8 cellular contexts compared by ENCODE assay signal in genomic region chr1:146050652-146050963, GRCh38. TPM values are rescaled to one million over a fixed set of nuclear protein-coding genes. Genes with fewer than 3 reads are reported as not detected.
DNase-seq lines count a peak whose midpoint lies in the region; ATAC-seq and TF ChIP-seq lines count a peak whose summit lies in the region.
"Not testable (repeated sequence)": the region's sequence is repeated elsewhere in the genome, so short reads cannot be mapped to it uniquely, and the experiment has no call there.
"Had no signal": no experiment of that assay in that cellular context is flagged by ENCODE, and none has a peak within 500 bp of the region (broad histone marks: within the 10 kb centered on the region; RNA-seq: fewer than 3 reads in every experiment).

No MANE protein-coding gene starts in this region.

- H3K18ac ChIP-seq in mesenchymal stem cell (ENCODE audit: low read depth in 1 of 2, low read length in 2 of 2), result not testable (repeated sequence)

- peaks cover 20% of the 10 kb centered on the region for H3F3A ChIP-seq in MM.1S (ENCODE audit: insufficient read depth, low read length)

- not testable (repeated sequence) for H2BK15ac ChIP-seq in mesenchymal stem cell (ENCODE audit: low read depth, poor library complexity, severe bottlenecking)

- not testable (repeated sequence) for H3K9me3 ChIP-seq in CD4-positive, alpha-beta T cell (ENCODE audit: control insufficient read depth, low read length); MM.1S (replicated peaks; ENCODE audit: insufficient read depth, low read length); colonic mucosa; mesenchymal stem cell (ENCODE audit: control insufficient read depth, low read length); psoas muscle

- not testable (repeated sequence) for H2AFZ ChIP-seq in MM.1S (ENCODE audit: low read length); mesenchymal stem cell (ENCODE audit: low read depth, low read length)

- H3K4me3 ChIP-seq in MM.1S (ENCODE audit: low read length); colonic mucosa; mesenchymal stem cell (ENCODE audit: insufficient read depth in 1 of 2, low read depth in 1 of 2, low read length in 2 of 2); psoas muscle: not testable (repeated sequence)

- 80% methylated on average over 1 of the region's 3 CpGs for WGBS in mesenchymal stem cell
- WGBS in psoas muscle, 3 donors, result 55 to 69% (median 62%) methylated on average over 3 of the region's 3 CpGs

- H3K36me3 ChIP-seq in MM.1S (replicated peaks; ENCODE audit: insufficient read depth, low read length); colonic mucosa; mesenchymal stem cell (ENCODE audit: control insufficient read depth in 1 of 2, insufficient read depth in 2 of 2, low read depth in 1 of 2, low read length in 2 of 2); psoas muscle (ENCODE audit: insufficient read depth in 1 of 2, low read depth in 1 of 2): not testable (repeated sequence)

- not testable (repeated sequence) for H4K20me1 ChIP-seq in MM.1S (ENCODE audit: insufficient read depth, low read length)

- H2AK5ac ChIP-seq in mesenchymal stem cell (ENCODE audit: low read length, severe bottlenecking), result not testable (repeated sequence)

- H3K27me3 Mint-ChIP-seq in CD4-positive, alpha-beta T cell; T-helper 2 cell treated with Interferon-gamma antibody and Interleukin-4, amounts not matched to agents 5 μg/mL and 100 μg/mL, for 36 hours (ENCODE audit: low read depth); activated T-helper 17 cell treated with anti-CD3 and anti-CD28 coated beads, Interleukin-2, amount 50 U/mL, for 72 hours: not testable (repeated sequence)

- intact Hi-C loops in CD4-positive, alpha-beta T cell (cut with DNase I, micrococcal nuclease); colonic mucosa (cut with DNase I); psoas muscle (cut with DNase I): not testable (repeated sequence)

- H3K4me1 ChIP-seq in MM.1S (ENCODE audit: low read length); colonic mucosa; psoas muscle: not testable (repeated sequence)
- H3K4me1 ChIP-seq in mesenchymal stem cell (ENCODE audit: control insufficient read depth, insufficient read depth, low read depth, low read length), result peaks cover 10% of the 10 kb centered on the region

- TF ChIP-seq CTCF in CD4-positive, alpha-beta T cell (IDR thresholded peaks at IDR 0.05); MM.1S (IDR thresholded peaks at IDR 0.05; ENCODE audit: low read length); colonic mucosa (IDR thresholded peaks at IDR 0.05); psoas muscle (IDR thresholded peaks at IDR 0.05): not testable (repeated sequence)

- H3K4me1 Mint-ChIP-seq in CD4-positive, alpha-beta T cell (ENCODE audit: low read depth), result peaks cover 31% of the 10 kb centered on the region
- H3K4me1 Mint-ChIP-seq in T-helper 2 cell treated with Interferon-gamma antibody and Interleukin-4, amounts not matched to agents 5 μg/mL and 100 μg/mL, for 36 hours (ENCODE audit: low read depth), result peaks cover 28% of the 10 kb centered on the region
- not testable (repeated sequence) for H3K4me1 Mint-ChIP-seq in activated T-helper 17 cell treated with anti-CD3 and anti-CD28 coated beads, Interleukin-2, amount 50 U/mL, for 72 hours

- H3K4me2 ChIP-seq in MM.1S (ENCODE audit: low read depth, low read length), result peak overlapping the region; percentile 0; the same call in 1 of the 2 replicates
- not testable (repeated sequence) for H3K4me2 ChIP-seq in mesenchymal stem cell (ENCODE audit: low read length, poor library complexity, severe bottlenecking)

- H2BK120ac ChIP-seq in mesenchymal stem cell (ENCODE audit: low read depth, low read length), result not testable (repeated sequence)

- H3K14ac ChIP-seq in mesenchymal stem cell (ENCODE audit: low read length in 2 of 2), result not testable (repeated sequence)

- not testable (repeated sequence) for H4K91ac ChIP-seq in mesenchymal stem cell (ENCODE audit: low read length)

- H3K36me3 Mint-ChIP-seq in CD4-positive, alpha-beta T cell (ENCODE audit: low read depth); T-helper 2 cell treated with Interferon-gamma antibody and Interleukin-4, amounts not matched to agents 5 μg/mL and 100 μg/mL, for 36 hours (ENCODE audit: low read depth): not testable (repeated sequence)
- peaks cover 11% of the 10 kb centered on the region for H3K36me3 Mint-ChIP-seq in activated T-helper 17 cell treated with anti-CD3 and anti-CD28 coated beads, Interleukin-2, amount 50 U/mL, for 72 hours (ENCODE audit: low read depth)

- H3K9ac ChIP-seq in MM.1S (ENCODE audit: low read length); colonic mucosa (ENCODE audit: low read depth in 2 of 2, low read length in 2 of 2); mesenchymal stem cell (ENCODE audit: low read length): not testable (repeated sequence)

- POLR2A ChIA-PET in CD4-positive, alpha-beta T cell (lab: Charles Lee), result interaction anchor here (3.3 kb wide), 1 partner anchor 13 kb away, joined by 93 read pairs; no protein-coding TSS in a partner anchor

- H3K9me2 ChIP-seq in MM.1S (replicated peaks; ENCODE audit: insufficient read depth, low read length), result not testable (repeated sequence)

- not testable (repeated sequence) for H3K79me1 ChIP-seq in mesenchymal stem cell (replicated peaks; ENCODE audit: low read length, poor library complexity, severe bottlenecking)

- not testable (repeated sequence) for H3K23ac ChIP-seq in mesenchymal stem cell (ENCODE audit: low read length in 2 of 2)

- H3K27ac ChIP-seq in CD4-positive, alpha-beta T cell (ENCODE audit: low read depth, low read length); MM.1S (ENCODE audit: low read length): not testable (repeated sequence)
- H3K27ac ChIP-seq in colonic mucosa (peak overlapping the region; percentile 77), mesenchymal stem cell (ENCODE audit: low read length, poor library complexity, severe bottlenecking) (peak overlapping the region; percentile 74), psoas muscle (peak overlapping the region; percentile 80)

- not testable (repeated sequence) for H4K8ac ChIP-seq in mesenchymal stem cell (ENCODE audit: low read length)

- H3K79me2 ChIP-seq in MM.1S (ENCODE audit: low read length), result not testable (repeated sequence)

- H3K27me3 ChIP-seq in CD4-positive, alpha-beta T cell (ENCODE audit: control insufficient read depth, insufficient read depth, low read length); MM.1S (replicated peaks; ENCODE audit: insufficient read depth, low read length); colonic mucosa; mesenchymal stem cell (ENCODE audit: control insufficient read depth in 1 of 2, insufficient read depth in 1 of 2, low read length in 2 of 2); psoas muscle (ENCODE audit: insufficient read depth in 3 of 3, low read length in 2 of 3): not testable (repeated sequence)

- H3K4ac ChIP-seq in mesenchymal stem cell (ENCODE audit: low read depth in 1 of 2, low read length in 2 of 2), result not testable (repeated sequence)

- H3K9me3 Mint-ChIP-seq in CD4-positive, alpha-beta T cell; T-helper 2 cell treated with Interferon-gamma antibody and Interleukin-4, amounts not matched to agents 5 μg/mL and 100 μg/mL, for 36 hours; activated T-helper 17 cell treated with anti-CD3 and anti-CD28 coated beads, Interleukin-2, amount 50 U/mL, for 72 hours: not testable (repeated sequence)

- DNase-seq in CD4-positive, alpha-beta T cell; MM.1S; T-helper 2 cell treated with Interferon-gamma antibody and Interleukin-4, amounts not matched to agents 5 μg/mL and 100 μg/mL, for 36 hours (ENCODE audit: low spot score); psoas muscle: not testable (repeated sequence)
- DNase-seq in colonic mucosa, result peak; percentile 49
- DNase-seq in mesenchymal stem cell, result peak; percentile 9

- peak overlapping the region; percentile 18 for H3K4me3 Mint-ChIP-seq in CD4-positive, alpha-beta T cell
- H3K4me3 Mint-ChIP-seq in T-helper 2 cell treated with Interferon-gamma antibody and Interleukin-4, amounts not matched to agents 5 μg/mL and 100 μg/mL, for 36 hours, result peak overlapping the region; percentile 27
- H3K4me3 Mint-ChIP-seq in activated T-helper 17 cell treated with anti-CD3 and anti-CD28 coated beads, Interleukin-2, amount 50 U/mL, for 72 hours, result not testable (repeated sequence)

- CTCF ChIA-PET in CD4-positive, alpha-beta T cell (lab: Charles Lee), result interaction anchor here (1.4 to 1.6 kb wide), 2 partner anchors 11 to 12 kb away, joined by 5 to 6 read pairs; no protein-coding TSS in a partner anchor

- ATAC-seq in CD4-positive, alpha-beta T cell (ENCODE audit: poor library complexity); activated T-helper 17 cell treated with anti-CD3 and anti-CD28 coated beads, Interleukin-2, amount 50 U/mL, for 72 hours (replicated peaks); psoas muscle: not testable (repeated sequence)

- H2BK12ac ChIP-seq in mesenchymal stem cell (ENCODE audit: low read length in 2 of 2), result not testable (repeated sequence)

- peak overlapping the region; percentile 97 for H3K27ac Mint-ChIP-seq in CD4-positive, alpha-beta T cell
- not testable (repeated sequence) for H3K27ac Mint-ChIP-seq in T-helper 2 cell treated with Interferon-gamma antibody and Interleukin-4, amounts not matched to agents 5 μg/mL and 100 μg/mL, for 36 hours
- H3K27ac Mint-ChIP-seq in activated T-helper 17 cell treated with anti-CD3 and anti-CD28 coated beads, Interleukin-2, amount 50 U/mL, for 72 hours, result peak overlapping the region; percentile 53

- H2BK5ac ChIP-seq in mesenchymal stem cell (ENCODE audit: low read depth, low read length, poor library complexity, severe bottlenecking), result peak overlapping the region; percentile 51

RNA-seq across cellular contexts. Expression of gene HJV, which starts 29.1 kb away (rescaled TPM):
- not detected for total RNA-seq in CD4-positive, alpha-beta T cell
- total RNA-seq in activated T-helper 17 cell treated with anti-CD3 and anti-CD28 coated beads, Interleukin-2, amount 50 U/mL, for 72 hours, result not detected
- not detected for total RNA-seq in colonic mucosa
- not detected for polyA plus RNA-seq in mesenchymal stem cell (2013, experiment 1 of 2)
- not detected for polyA plus RNA-seq in mesenchymal stem cell (2013, experiment 2 of 2)
- 100 to 1,000 TPM; 240 to 354 (median 317) TPM for total RNA-seq in psoas muscle
- 100 to 1,000 TPM in 2 of 3 donors, 10 to 100 TPM in 1; 38.1 to 314 (median 168) TPM for polyA plus RNA-seq in psoas muscle
- total RNA-seq: IMR-90 had no signal
- polyA plus RNA-seq: IMR-90 had no signal

RNA-seq across cellular contexts. Expression of gene TXNIP, which starts 54.2 kb away (rescaled TPM):
- 1,000 to 10,000 TPM; 1,317 to 1,358 TPM for total RNA-seq in CD4-positive, alpha-beta T cell
- 100 to 1,000 TPM in 1 of 2 donors, 10 to 100 TPM in 1; 74.2 to 269 TPM for total RNA-seq in activated T-helper 17 cell treated with anti-CD3 and anti-CD28 coated beads, Interleukin-2, amount 50 U/mL, for 72 hours
- 100 to 1,000 TPM; 302 to 496 TPM for total RNA-seq in colonic mucosa
- 161 TPM for polyA plus RNA-seq in mesenchymal stem cell (2013, experiment 1 of 2)
- 167 TPM for polyA plus RNA-seq in mesenchymal stem cell (2013, experiment 2 of 2)
- total RNA-seq in psoas muscle, result 1,000 to 10,000 TPM in 3 of 4 donors, 100 to 1,000 TPM in 1; 887 to 2,747 (median 1,374) TPM
- 1,000 to 10,000 TPM; 1,253 to 1,929 (median 1,863) TPM for polyA plus RNA-seq in psoas muscle

Comparison
In these comparisons a context has a peak if more than half of its experiments do, and no peak if none do; other contexts are left out.
1. RNA of gene HJV, which starts 29.1 kb away (total RNA-seq): 240 to 354 TPM in psoas muscle; not detected in colonic mucosa, not detected in CD4-positive, alpha-beta T cell and not detected in activated T-helper 17 cell treated with anti-CD3 and anti-CD28 coated beads, Interleukin-2, amount 50 U/mL, for 72 hours; every median in the first group is over 100 times any median in the second.